28 cellular contexts compared by ENCODE assay signal in the genomic region with DNA sequence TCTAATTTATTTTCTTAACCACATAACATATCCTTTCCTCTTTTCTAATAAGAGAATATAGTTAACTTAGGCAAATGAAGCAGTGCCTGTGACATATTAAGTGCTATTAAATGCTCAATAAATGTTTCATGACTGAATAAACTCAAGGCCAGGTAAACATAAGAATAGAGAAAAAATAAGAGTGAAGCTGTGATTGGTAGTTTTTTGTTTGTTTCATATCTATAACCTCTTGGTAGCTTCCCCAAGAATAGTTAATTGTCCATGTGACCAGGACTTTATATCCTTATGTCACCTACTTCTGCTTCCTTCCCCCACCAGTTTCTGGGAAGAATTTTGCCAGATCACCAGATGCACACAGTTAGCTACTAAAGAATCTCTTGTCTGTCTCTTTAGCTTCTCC.
"Had no signal": no experiment of that assay in that cellular context is flagged by ENCODE, and none has a peak within 500 bp of the region (broad histone marks: within the 10 kb centered on the region; RNA-seq: fewer than 3 reads in every experiment).

No MANE protein-coding gene starts in this region.

- H3K9me3 ChIP-seq: ascending aorta, colonic mucosa had no signal

- DNase-seq: activated CD4-positive, alpha-beta memory T cell treated with anti-CD3 and anti-CD28 coated beads, Interleukin-2, amount 10 ng/mL, durations not matched to agents 7 days and 5 days; activated CD4-positive, alpha-beta T cell treated with anti-CD3 and anti-CD28 coated beads for 1 hour; activated CD4-positive, alpha-beta T cell treated with anti-CD3 and anti-CD28 coated beads for 36 hours; activated CD4-positive, alpha-beta T cell treated with anti-CD3 and anti-CD28 coated beads for 48 hours; activated CD4-positive, alpha-beta T cell treated with anti-CD3 and anti-CD28 coated beads, Interleukin-2, amount 10 ng/mL, durations not matched to agents 7 days and 5 days; activated CD4-positive, alpha-beta T cell treated with anti-CD3 and anti-CD28 coated beads, Interleukin-2, amount 50 U/mL, for 48 hours; activated CD4-positive, CD25-positive, alpha-beta regulatory T cell; activated CD8-positive, alpha-beta memory T cell treated with anti-CD3 and anti-CD28 coated beads for 24 hours; activated CD8-positive, alpha-beta memory T cell treated with anti-CD3 and anti-CD28 coated beads, Interleukin-2, amount 10 ng/mL, durations not matched to agents 7 days and 5 days; activated CD8-positive, alpha-beta memory T cell treated with anti-CD3 and anti-CD28 coated beads, Interleukin-2, amount 50 U/mL, for 48 hours; activated CD8-positive, alpha-beta T cell treated with anti-CD3 and anti-CD28 coated beads, Interleukin-2, amount 10 ng/mL, durations not matched to agents 7 days and 5 days; activated effector memory CD4-positive, alpha-beta T cell treated with Interleukin-2 at 50 U/mL for 16 hours; activated gamma-delta T cell; activated naive CD4-positive, alpha-beta T cell treated with anti-CD3 and anti-CD28 coated beads, Interleukin-2, amount 10 ng/mL, durations not matched to agents 7 days and 5 days; activated naive CD4-positive, alpha-beta T cell treated with Interleukin-2 at 50 U/mL for 16 hours; activated naive CD8-positive, alpha-beta T cell treated with anti-CD3 and anti-CD28 coated beads, Interleukin-2, amount 10 ng/mL, durations not matched to agents 7 days and 5 days; activated naive CD8-positive, alpha-beta T cell treated with anti-CD3 and anti-CD28 coated beads, Interleukin-2, amount 50 U/mL, for 24 hours; activated T-cell treated with anti-CD3 and anti-CD28 coated beads, Interleukin-2, amount 50 U/mL, for 24 hours; activated T-cell treated with anti-CD3 and anti-CD28 coated beads, Interleukin-2, amount 50 U/mL, for 48 hours; amygdala; anterior cingulate cortex; caudate nucleus; cerebellar nuclear complex; colonic mucosa; T-helper 17 cell; WERI-Rb-1 had no signal

- H3K27ac ChIP-seq: ascending aorta, cardiac muscle cell, colonic mucosa, WERI-Rb-1 had no signal

- H3K36me3 ChIP-seq: ascending aorta, cardiac muscle cell, colonic mucosa, WERI-Rb-1 had no signal

- H3K4me1 ChIP-seq: ascending aorta, colonic mucosa had no signal

- H3K4me3 ChIP-seq: ascending aorta, cardiac muscle cell, colonic mucosa had no signal

- H3K27me3 ChIP-seq: ascending aorta, cardiac muscle cell, colonic mucosa had no signal
